In the genomic region with DNA sequence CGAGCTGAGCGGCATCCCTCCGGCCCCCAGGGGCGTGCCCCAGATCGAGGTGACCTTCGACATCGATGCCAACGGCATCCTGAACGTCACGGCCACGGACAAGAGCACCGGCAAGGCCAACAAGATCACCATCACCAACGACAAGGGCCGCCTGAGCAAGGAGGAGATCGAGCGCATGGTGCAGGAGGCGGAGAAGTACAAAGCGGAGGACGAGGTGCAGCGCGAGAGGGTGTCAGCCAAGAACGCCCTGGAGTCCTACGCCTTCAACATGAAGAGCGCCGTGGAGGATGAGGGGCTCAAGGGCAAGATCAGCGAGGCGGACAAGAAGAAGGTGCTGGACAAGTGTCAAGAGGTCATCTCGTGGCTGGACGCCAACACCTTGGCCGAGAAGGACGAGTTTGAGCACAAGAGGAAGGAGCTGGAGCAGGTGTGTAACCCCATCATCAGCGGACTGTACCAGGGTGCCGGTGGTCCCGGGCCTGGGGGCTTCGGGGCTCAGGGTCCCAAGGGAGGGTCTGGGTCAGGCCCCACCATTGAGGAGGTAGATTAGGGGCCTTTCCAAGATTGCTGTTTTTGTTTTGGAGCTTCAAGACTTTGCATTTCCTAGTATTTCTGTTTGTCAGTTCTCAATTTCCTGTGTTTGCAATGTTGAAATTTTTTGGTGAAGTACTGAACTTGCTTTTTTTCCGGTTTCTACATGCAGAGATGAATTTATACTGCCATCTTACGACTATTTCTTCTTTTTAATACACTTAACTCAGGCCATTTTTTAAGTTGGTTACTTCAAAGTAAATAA, we compare ENCODE assay signal across 6 cellular contexts. TPM values are rescaled to one million over a fixed set of nuclear protein-coding genes. Genes with fewer than 3 reads are reported as not detected.
DNase-seq lines count a peak whose midpoint lies in the region; ATAC-seq and TF ChIP-seq lines count a peak whose summit lies in the region.
"Not testable (repeated sequence)": the region's sequence is repeated elsewhere in the genome, so short reads cannot be mapped to it uniquely, and the experiment has no call there.

No MANE protein-coding gene starts in this region.

- H3K36me3 ChIP-seq in MG63; liver (ENCODE audit: control insufficient read depth in 4 of 4, insufficient read depth in 3 of 4, low read depth in 1 of 4, low read length in 3 of 4); gastrocnemius medialis: not testable (repeated sequence)

- DNase-seq in AG10803 (ENCODE audit: low read depth): peak; percentile 44
- DNase-seq in MG63; activated CD8-positive, alpha-beta memory T cell treated with anti-CD3 and anti-CD28 coated beads, Interleukin-2, amount 10 ng/mL, durations not matched to agents 7 days and 5 days; effector memory CD8-positive, alpha-beta T cell: not testable (repeated sequence)
- peak in 1 of 2 donors; percentile 67 for DNase-seq in gastrocnemius medialis

- WGBS in liver: 15% methylated on average over 15 of the region's 37 CpGs

- not testable (repeated sequence) for H3K9me3 ChIP-seq in MG63; liver (ENCODE audit: control insufficient read depth in 4 of 4, low read length in 3 of 4); gastrocnemius medialis

- not testable (repeated sequence) for H3K9me3 Mint-ChIP-seq in activated CD8-positive, alpha-beta memory T cell treated with anti-CD3 and anti-CD28 coated beads, Interleukin-2, amount 10 ng/mL, durations not matched to agents 7 days and 5 days (ENCODE audit: low read depth); effector memory CD8-positive, alpha-beta T cell

- peak overlapping the region; percentile 99 for H3K27ac Mint-ChIP-seq in activated CD8-positive, alpha-beta memory T cell treated with anti-CD3 and anti-CD28 coated beads, Interleukin-2, amount 10 ng/mL, durations not matched to agents 7 days and 5 days
- peak overlapping the region; percentile 72 to 82 for H3K27ac Mint-ChIP-seq in effector memory CD8-positive, alpha-beta T cell

- TF ChIP-seq RAD21 in liver (IDR thresholded peaks at IDR 0.05): peak; percentile 29 to 59

- peak overlapping the region; percentile 94 for H3K4me3 Mint-ChIP-seq in activated CD8-positive, alpha-beta memory T cell treated with anti-CD3 and anti-CD28 coated beads, Interleukin-2, amount 10 ng/mL, durations not matched to agents 7 days and 5 days
- peak overlapping the region; percentile 85 to 86 for H3K4me3 Mint-ChIP-seq in effector memory CD8-positive, alpha-beta T cell

- peak overlapping the region; percentile 76 to 86 for H3K27ac ChIP-seq in liver (ENCODE audit: low read depth in 1 of 2, low read length in 2 of 2)
- H3K27ac ChIP-seq in gastrocnemius medialis: peak overlapping the region; percentile 97 to 98 (median 97)

- H3K27me3 ChIP-seq in MG63; liver (ENCODE audit: control insufficient read depth in 4 of 4, insufficient read depth in 4 of 4, low read length in 3 of 4); gastrocnemius medialis: not testable (repeated sequence)

- H3K4me3 ChIP-seq in AG10803 (ENCODE audit: low read length) (peak overlapping the region; percentile 70), MG63 (peak overlapping the region; percentile 54), liver (ENCODE audit: low read depth in 1 of 3, low read length in 3 of 3) (peak overlapping the region; percentile 27 to 69 (median 59)), gastrocnemius medialis (peak overlapping the region; percentile 57 to 68 (median 64))

- in situ Hi-C loops in gastrocnemius medialis (cut with MboI; ENCODE audit: low sequenced_read_pairs in 4 of 4): loop anchor here in 1 of 4 donors (25.0 kb wide), 1 partner anchor 370 kb away; a partner anchor contains a TSS

- H3K4me1 ChIP-seq in liver (ENCODE audit: control insufficient read depth in 4 of 4, insufficient read depth in 4 of 4, low read length in 3 of 4) (peaks cover 13 to 29% (median 14%) of the 10 kb centered on the region in 4 donors), gastrocnemius medialis (peaks cover 44 to 49% of the 10 kb centered on the region in 2 donors)

- CTCF ChIA-PET in activated CD8-positive, alpha-beta memory T cell treated with anti-CD3 and anti-CD28 coated beads, Interleukin-2, amount 10 ng/mL, durations not matched to agents 7 days and 5 days (lab: Charles Lee): interaction anchor here (0.8 to 2.5 kb wide), 11 partner anchors 9 to 113 kb away, joined by 3 to 12 read pairs (median 4); a partner anchor contains a TSS

- TF ChIP-seq POLR2A in gastrocnemius medialis (IDR thresholded peaks at IDR 0.05): not testable (repeated sequence)

- H3K27me3 Mint-ChIP-seq in activated CD8-positive, alpha-beta memory T cell treated with anti-CD3 and anti-CD28 coated beads, Interleukin-2, amount 10 ng/mL, durations not matched to agents 7 days and 5 days; effector memory CD8-positive, alpha-beta T cell: not testable (repeated sequence)

- intact Hi-C loops in gastrocnemius medialis (cut with DNase I; ENCODE audit: low total_unique reads): loop anchor here (5.0 kb wide), 1 partner anchor 1925 kb away; no protein-coding TSS in a partner anchor

- H3K36me3 Mint-ChIP-seq in activated CD8-positive, alpha-beta memory T cell treated with anti-CD3 and anti-CD28 coated beads, Interleukin-2, amount 10 ng/mL, durations not matched to agents 7 days and 5 days: peaks cover 13% of the 10 kb centered on the region
- H3K36me3 Mint-ChIP-seq in effector memory CD8-positive, alpha-beta T cell (ENCODE audit: insufficient read depth): peaks cover 19% of the 10 kb centered on the region

- peak; percentile 28 for ATAC-seq in activated CD8-positive, alpha-beta memory T cell treated with anti-CD3 and anti-CD28 coated beads, Interleukin-2, amount 10 ng/mL, durations not matched to agents 7 days and 5 days
- peak; percentile 54 for ATAC-seq in effector memory CD8-positive, alpha-beta T cell (replicated peaks)
- not testable (repeated sequence) for ATAC-seq in gastrocnemius medialis

- H3K4me1 Mint-ChIP-seq in activated CD8-positive, alpha-beta memory T cell treated with anti-CD3 and anti-CD28 coated beads, Interleukin-2, amount 10 ng/mL, durations not matched to agents 7 days and 5 days: peaks cover 50% of the 10 kb centered on the region
- H3K4me1 Mint-ChIP-seq in effector memory CD8-positive, alpha-beta T cell (ENCODE audit: low read depth in 2 of 2): peaks cover 41 to 48% of the 10 kb centered on the region in 2 donors

- TF ChIP-seq CTCF in AG10803 (conservative IDR thresholded peaks at IDR 0.05; ENCODE audit: low read length); liver (IDR thresholded peaks at IDR 0.05; ENCODE audit: low read depth, low read length, missing input control); gastrocnemius medialis (IDR thresholded peaks at IDR 0.05 in 4 of 5, conservative IDR thresholded peaks at IDR 0.05 in 1 of 5): not testable (repeated sequence)

- H3K9ac ChIP-seq in liver (ENCODE audit: low read depth in 1 of 2, low read length in 2 of 2): peak overlapping the region; percentile 34 to 89

RNA-seq across cellular contexts. Expression of a gene that starts 2.0 kb away (rescaled TPM):
- total RNA-seq in MG63 (2014; rRNA removed; shearing (Covaris generic); ENCODE audit: low replicate concordance): 32.5 and 71.8 TPM in 2 replicates
- total RNA-seq in activated CD8-positive, alpha-beta memory T cell treated with anti-CD3 and anti-CD28 coated beads, Interleukin-2, amount 10 ng/mL, durations not matched to agents 7 days and 5 days: 100 to 1,000 TPM; 124 to 137 TPM
- total RNA-seq in liver: 100 to 1,000 TPM in 1 of 2 donors, 10 to 100 TPM in 1; 98.5 to 120 TPM
- 10 to 100 TPM; 28.8 to 56.6 TPM for polyA plus RNA-seq in liver
- 100 to 1,000 TPM in 2 of 4 donors, 10 to 100 TPM in 2; 85.8 to 205 (median 111) TPM for total RNA-seq in gastrocnemius medialis

RNA-seq across cellular contexts. Expression of a gene that starts 2.2 kb away (rescaled TPM):
- total RNA-seq in MG63 (2014; rRNA removed; shearing (Covaris generic); ENCODE audit: low replicate concordance): 0.33 and 0.39 TPM in 2 replicates
- total RNA-seq in activated CD8-positive, alpha-beta memory T cell treated with anti-CD3 and anti-CD28 coated beads, Interleukin-2, amount 10 ng/mL, durations not matched to agents 7 days and 5 days: 1 to 10 TPM; 2.9 to 3.1 TPM
- total RNA-seq in liver (under 1 TPM; 0.67 to 0.79 TPM), gastrocnemius medialis (1 to 10 TPM; 1.1 to 7.1 (median 3.5) TPM)
- polyA plus RNA-seq in liver: under 1 TPM; 0.27 to 0.28 TPM

RNA-seq across cellular contexts. Expression of a gene that starts 10.2 kb away (rescaled TPM):
- total RNA-seq in MG63 (2014; rRNA removed; shearing (Covaris generic); ENCODE audit: low replicate concordance): 48.7 and 72.1 TPM in 2 replicates
- total RNA-seq in activated CD8-positive, alpha-beta memory T cell treated with anti-CD3 and anti-CD28 coated beads, Interleukin-2, amount 10 ng/mL, durations not matched to agents 7 days and 5 days: 10 to 100 TPM; 64.6 to 71.6 TPM
- total RNA-seq in liver: 100 to 1,000 TPM in 1 of 2 donors, 10 to 100 TPM in 1; 57.2 to 165 TPM
- 10 to 100 TPM in 1 of 2 donors, 1 to 10 TPM in 1; 9.5 to 30.6 TPM for polyA plus RNA-seq in liver
- 100 to 1,000 TPM in 2 of 4 donors, 10 to 100 TPM in 2; 71.5 to 178 (median 112) TPM for total RNA-seq in gastrocnemius medialis

RNA-seq across cellular contexts. Expression of a gene that starts 10.6 kb away (rescaled TPM):
- total RNA-seq in MG63 (2014; rRNA removed; shearing (Covaris generic); ENCODE audit: low replicate concordance): 57.0 and 58.4 TPM in 2 replicates
- 100 to 1,000 TPM; 124 to 129 TPM for total RNA-seq in activated CD8-positive, alpha-beta memory T cell treated with anti-CD3 and anti-CD28 coated beads, Interleukin-2, amount 10 ng/mL, durations not matched to agents 7 days and 5 days
- total RNA-seq in liver (10 to 100 TPM in 1 of 2 donors, 1 to 10 TPM in 1; 7.3 to 18.7 TPM), gastrocnemius medialis (10 to 100 TPM; 25.1 to 43.7 (median 32.9) TPM)
- polyA plus RNA-seq in liver: 10 to 100 TPM; 14.5 to 16.4 TPM

RNA-seq across cellular contexts. Expression of a gene that starts 21.8 kb away (rescaled TPM):
- 58.8 and 107 TPM in 2 replicates for total RNA-seq in MG63 (2014; rRNA removed; shearing (Covaris generic); ENCODE audit: low replicate concordance)
- total RNA-seq in activated CD8-positive, alpha-beta memory T cell treated with anti-CD3 and anti-CD28 coated beads, Interleukin-2, amount 10 ng/mL, durations not matched to agents 7 days and 5 days: 100 to 1,000 TPM; 107 to 140 TPM
- total RNA-seq in liver (10 to 100 TPM; 32.4 to 44.7 TPM), gastrocnemius medialis (100 to 1,000 TPM in 1 of 4 donors, 10 to 100 TPM in 3; 39.2 to 102 (median 67.4) TPM)
- polyA plus RNA-seq in liver: 10 to 100 TPM; 17.9 to 32.5 TPM
